27 cellular contexts compared by ENCODE assay signal in the genomic region with DNA sequence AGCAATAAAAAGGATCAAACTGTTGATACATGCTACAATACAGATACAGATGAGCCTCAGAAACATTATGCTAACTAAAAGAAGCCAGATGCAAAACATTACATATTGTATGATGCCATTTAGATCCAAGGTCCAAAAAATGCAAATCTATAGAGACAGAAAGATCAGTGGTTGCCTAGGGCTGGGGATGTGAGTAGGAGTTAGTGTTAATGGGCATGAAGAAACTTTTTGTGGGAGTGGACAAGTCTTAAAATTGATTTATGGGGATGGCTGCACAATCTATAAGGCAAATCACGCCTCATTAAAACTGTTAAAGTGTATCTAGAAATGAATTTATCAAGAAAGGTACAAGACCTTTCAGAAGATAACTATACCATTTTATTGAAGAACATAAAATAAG. TPM values are rescaled to one million over a fixed set of nuclear protein-coding genes. Genes with fewer than 3 reads are reported as not detected.
"Had no signal": no experiment of that assay in that cellular context is flagged by ENCODE, and none has a peak within 500 bp of the region (broad histone marks: within the 10 kb centered on the region; RNA-seq: fewer than 3 reads in every experiment).

No MANE protein-coding gene starts in this region.

- H3K4me3 ChIP-seq: breast epithelium, Peyer's patch, SJCRH30 had no signal

- H3K4me1 ChIP-seq: breast epithelium had no signal

- H3K4me2 ChIP-seq: KMS-11 had no signal

- H3K9me3 ChIP-seq: breast epithelium, Peyer's patch, SJCRH30 had no signal

- DNase-seq: activated CD4-positive, alpha-beta T cell treated with anti-CD3 and anti-CD28 coated beads for 48 hours; activated CD4-positive, alpha-beta T cell treated with anti-CD3 and anti-CD28 coated beads, Interleukin-2, amount 50 U/mL, for 4 hours; activated CD4-positive, CD25-positive, alpha-beta regulatory T cell treated with anti-CD3 and anti-CD28 coated beads, Interleukin-2, amount 50 U/mL, for 72 hours; activated CD8-positive, alpha-beta T cell treated with anti-CD3 and anti-CD28 coated beads, Interleukin-2, amount 10 ng/mL, durations not matched to agents 7 days and 5 days; activated effector memory CD4-positive, alpha-beta T cell treated with Interleukin-2 at 50 U/mL for 16 hours; activated naive CD4-positive, alpha-beta T cell; activated T-cell treated with anti-CD3 and anti-CD28 coated beads, Interleukin-2, amount 50 U/mL, for 24 hours; aorta; caudate nucleus; MM.1S; NCI-H146; NCI-H1930; NCI-H2107; NCI-H2171 treated with DMSO at 0.1 percent for 48 hours; NCI-H226; Peyer's patch; Right ventricle myocardium superior; SJCRH30; T-helper 17 cell; T-helper 9 cell had no signal

- ATAC-seq: activated CD8-positive, alpha-beta T cell treated with anti-CD3 and anti-CD28 coated beads, Interleukin-2, amount 10 ng/mL, durations not matched to agents 7 days and 5 days; T-helper 17 cell; WTC11 had no signal

- H3K27ac Mint-ChIP-seq: activated CD8-positive, alpha-beta T cell treated with anti-CD3 and anti-CD28 coated beads, Interleukin-2, amount 10 ng/mL, durations not matched to agents 7 days and 5 days; activated naive CD4-positive, alpha-beta T cell treated with anti-CD3 and anti-CD28 coated beads, Interleukin-2, amount 50 U/mL, for 24 hours; activated T-cell treated with anti-CD3 and anti-CD28 coated beads, Interleukin-2, amount 50 U/mL, for 24 hours; activated T-helper 1 cell treated with anti-CD3 and anti-CD28 coated beads, Interleukin-12 subunit alpha, Interleukin-12 subunit beta, Interleukin-2, Interleukin-4 antibody, amounts not matched to agents 30 ng/mL and 10 ng/mL and 1 ng/mL, durations not matched to agents 14 hours and 24 hours and 36 hours; T-helper 17 cell; WTC11 had no signal

- H3K36me3 Mint-ChIP-seq: activated naive CD4-positive, alpha-beta T cell treated with anti-CD3 and anti-CD28 coated beads, Interleukin-2, amount 50 U/mL, for 24 hours; WTC11 had no signal

- H3K9me3 Mint-ChIP-seq: activated naive CD4-positive, alpha-beta T cell treated with anti-CD3 and anti-CD28 coated beads, Interleukin-2, amount 50 U/mL, for 24 hours; activated T-cell treated with anti-CD3 and anti-CD28 coated beads, Interleukin-2, amount 50 U/mL, for 24 hours; activated T-helper 1 cell treated with anti-CD3 and anti-CD28 coated beads, Interleukin-12 subunit alpha, Interleukin-12 subunit beta, Interleukin-2, Interleukin-4 antibody, amounts not matched to agents 30 ng/mL and 10 ng/mL and 1 ng/mL, durations not matched to agents 14 hours and 24 hours and 36 hours; WTC11 had no signal

- H3K27ac ChIP-seq: breast epithelium, KMS-11, Peyer's patch, RWPE1, SJCRH30 had no signal

- H3K27me3 ChIP-seq: breast epithelium, Peyer's patch, SJCRH30 had no signal

- H3K4me1 Mint-ChIP-seq: activated naive CD4-positive, alpha-beta T cell treated with anti-CD3 and anti-CD28 coated beads, Interleukin-2, amount 50 U/mL, for 24 hours; WTC11 had no signal

- H3K4me3 Mint-ChIP-seq: activated CD8-positive, alpha-beta T cell treated with anti-CD3 and anti-CD28 coated beads, Interleukin-2, amount 10 ng/mL, durations not matched to agents 7 days and 5 days; activated naive CD4-positive, alpha-beta T cell treated with anti-CD3 and anti-CD28 coated beads, Interleukin-2, amount 50 U/mL, for 24 hours; activated T-cell treated with anti-CD3 and anti-CD28 coated beads, Interleukin-2, amount 50 U/mL, for 24 hours; activated T-helper 1 cell treated with anti-CD3 and anti-CD28 coated beads, Interleukin-12 subunit alpha, Interleukin-12 subunit beta, Interleukin-2, Interleukin-4 antibody, amounts not matched to agents 30 ng/mL and 10 ng/mL and 1 ng/mL, durations not matched to agents 14 hours and 24 hours and 36 hours; T-helper 17 cell; WTC11 had no signal

- H3K9ac ChIP-seq: KMS-11 had no signal

- H3K27me3 Mint-ChIP-seq: activated naive CD4-positive, alpha-beta T cell treated with anti-CD3 and anti-CD28 coated beads, Interleukin-2, amount 50 U/mL, for 24 hours; activated T-cell treated with anti-CD3 and anti-CD28 coated beads, Interleukin-2, amount 50 U/mL, for 24 hours had no signal

- H3K36me3 ChIP-seq: breast epithelium, SJCRH30 had no signal

RNA-seq across cellular contexts. Expression of gene C3orf70, which starts 56.0 kb away (rescaled TPM):
- total RNA-seq: NCI-H460 had no signal
